17 cellular contexts compared by ENCODE assay signal in genomic region chr18:11219571-11219970, GRCh38.
DNase-seq lines count a peak whose midpoint lies in the region; TF ChIP-seq lines count a peak whose summit lies in the region.
"Had no signal": no experiment of that assay in that cellular context is flagged by ENCODE, and none has a peak within 500 bp of the region (broad histone marks: within the 10 kb centered on the region; RNA-seq: fewer than 3 reads in every experiment).

No MANE protein-coding gene starts in this region.

- H3K9me2 ChIP-seq in GM23248 (ENCODE audit: insufficient read depth), result no peaks in the 10 kb centered on the region

- 0 out of 2 replicates have a peak, but pooled peaks cover 5% of the 10 kb centered on the region for H3K4me1 ChIP-seq in GM23248 (ENCODE audit: insufficient read depth)
- H3K4me1 ChIP-seq in left ventricle myocardium inferior, result no peaks in the 10 kb centered on the region
- H3K4me1 ChIP-seq: BE2C, HAP-1 had no signal

- DNase-seq in GM03348 (ENCODE audit: low spot score), result peak; percentile 14
- DNase-seq in GM23248, result no peak
- DNase-seq in fibroblast of mammary gland (ENCODE audit: low read depth), result peak; percentile 2
- no peak for DNase-seq in left ventricle myocardium inferior
- DNase-seq in lower leg skin (ENCODE audit: low spot score in 2 of 2), result no peak
- no peak for DNase-seq in D341Med (ENCODE audit: low spot score)
- DNase-seq: AML-193; BE2C; CD4-positive, alpha-beta T cell; CD8-positive, alpha-beta memory T cell; DMS53; DMS79 treated with DMSO at 0.1 percent for 48 hours; GF-D8; GOT3; HFFc6 had no signal

- H3K4me3 ChIP-seq in GM23248 (no peak overlapping the region), fibroblast of mammary gland (ENCODE audit: control insufficient read depth, low read depth, low read length) (no peak overlapping the region), left ventricle myocardium inferior (no peak overlapping the region), lower leg skin (ENCODE audit: low read depth, poor library complexity, severe bottlenecking) (no peak overlapping the region)
- H3K4me3 ChIP-seq: BLaER1 treated with 17β-estradiol and CSF1 and Interleukin-3, amounts not matched to agents 10 nM and 100 nM; HAP-1 had no signal

- no peaks in the 10 kb centered on the region for H3K79me2 ChIP-seq in GM23248 (ENCODE audit: insufficient read depth)

- H3K27ac ChIP-seq in GM23248 (no peak overlapping the region), left ventricle myocardium inferior (replicated peaks) (no peak overlapping the region)
- H3K27ac ChIP-seq: BLaER1 treated with 17β-estradiol and CSF1 and Interleukin-3, amounts not matched to agents 10 nM and 100 nM had no signal

- in situ Hi-C loops in GM23248 (cut with MboI), result no loop called here

- TF ChIP-seq CTCF in fibroblast of mammary gland (conservative IDR thresholded peaks at IDR 0.05; ENCODE audit: control insufficient read depth, insufficient read depth, low read depth, low read length) (no peak), left ventricle myocardium inferior (IDR thresholded peaks at IDR 0.05; ENCODE audit: borderline replicate concordance) (no peak), lower leg skin (IDR thresholded peaks at IDR 0.05) (no peak)

- H4K20me1 ChIP-seq in GM23248 (ENCODE audit: insufficient read depth), result no peaks in the 10 kb centered on the region
- H4K20me1 ChIP-seq: BLaER1 treated with 17β-estradiol and CSF1 and Interleukin-3, amounts not matched to agents 10 nM and 100 nM had no signal

- 15 to 22% methylated on average over 1 of the region's 1 CpG for WGBS in GM23248 (ENCODE audit: low coverage in 1 of 2, low lambda C conversion rate in 2 of 2, missing lambda C conversion rate in 2 of 2), 2 experiments
- 60 to 67% methylated on average over 1 of the region's 1 CpG for WGBS in lower leg skin, 2 donors

- H3K9me3 ChIP-seq in GM23248 (ENCODE audit: low read depth), result no peaks in the 10 kb centered on the region
- no peaks in the 10 kb centered on the region for H3K9me3 ChIP-seq in left ventricle myocardium inferior (replicated peaks)
- H3K9me3 ChIP-seq: BE2C, HAP-1 had no signal

- H2AFZ ChIP-seq in GM23248, result peak overlapping the region; percentile 28; the same call in 1 of the 2 replicates

- intact Hi-C loops in left ventricle myocardium inferior (cut with micrococcal nuclease), result no loop called here
- intact Hi-C loops in lower leg skin (cut with DNase I; ENCODE audit: low total_unique reads), result no loop called here

- H3K9ac ChIP-seq in GM23248, result no peak overlapping the region
- H3K9ac ChIP-seq: BLaER1 treated with 17β-estradiol and CSF1 and Interleukin-3, amounts not matched to agents 10 nM and 100 nM had no signal

- TF ChIP-seq POLR2A in lower leg skin (IDR thresholded peaks at IDR 0.05), result no peak

- H3F3A ChIP-seq in GM23248 (ENCODE audit: insufficient read depth), result no peaks in the 10 kb centered on the region

- H3K27me3 ChIP-seq in GM23248 (replicated peaks; ENCODE audit: insufficient read depth) (no peaks in the 10 kb centered on the region; the same call in 1 of the 2 replicates), left ventricle myocardium inferior (ENCODE audit: low read depth) (peaks cover 21% of the 10 kb centered on the region)
- H3K27me3 ChIP-seq: BE2C; BLaER1 treated with 17β-estradiol and CSF1 and Interleukin-3, amounts not matched to agents 10 nM and 100 nM had no signal

- H3K36me3 ChIP-seq in GM23248 (ENCODE audit: low read depth) (no peaks in the 10 kb centered on the region), left ventricle myocardium inferior (no peaks in the 10 kb centered on the region)
- H3K36me3 ChIP-seq: BE2C; BLaER1 treated with 17β-estradiol and CSF1 and Interleukin-3, amounts not matched to agents 10 nM and 100 nM; HAP-1 had no signal

- no peak overlapping the region for H3K4me2 ChIP-seq in GM23248 (ENCODE audit: unreplicated experiment)

Comparison
In these comparisons a context has a peak if more than half of its experiments do, and no peak if none do; other contexts are left out.
1. DNase-seq: peak in GM03348 (single experiment) and fibroblast of mammary gland (single experiment); none in GM23248 (single experiment), left ventricle myocardium inferior (single experiment), lower leg skin (0 of 2) and D341Med (single experiment).